15 cellular contexts compared by ENCODE assay signal in genomic region chr10:50613150-50613549, GRCh38. TPM values are rescaled to one million over a fixed set of nuclear protein-coding genes. Genes with fewer than 3 reads are reported as not detected.
A peak's percentile ranks its signal among the peaks of the same experiment; 100 is the strongest.
DNase-seq lines count a peak whose midpoint lies in the region; ATAC-seq and TF ChIP-seq lines count a peak whose summit lies in the region.
"Had no signal": no experiment of that assay in that cellular context is flagged by ENCODE, and none has a peak within 500 bp of the region (broad histone marks: within the 10 kb centered on the region; RNA-seq: fewer than 3 reads in every experiment).

No MANE protein-coding gene starts in this region.

- peak; percentile 47 for ATAC-seq in activated CD8-positive, alpha-beta T cell treated with anti-CD3 and anti-CD28 coated beads for 36 hours
- ATAC-seq in activated CD8-positive, alpha-beta T cell treated with anti-CD3 and anti-CD28 coated beads, Interleukin-2, amount 10 ng/mL, durations not matched to agents 7 days and 5 days: no peak
- peak; percentile 73 for ATAC-seq in HG02642 (IDR thresholded peaks at IDR 0.05; ENCODE audit: poor library complexity, unreplicated experiment)
- ATAC-seq in T-helper 17 cell: no peak
- ATAC-seq: effector memory CD8-positive, alpha-beta T cell had no signal

- no peaks in the 10 kb centered on the region for H3K27me3 ChIP-seq in sigmoid colon
- no peaks in the 10 kb centered on the region for H3K27me3 ChIP-seq in vagina
- H3K27me3 ChIP-seq in tibial nerve: no peaks in the 10 kb centered on the region
- H3K27me3 ChIP-seq: SJSA1 had no signal

- DNase-seq in activated CD8-positive, alpha-beta T cell treated with anti-CD3 and anti-CD28 coated beads for 36 hours: no peak
- no peak for DNase-seq in activated CD8-positive, alpha-beta T cell treated with anti-CD3 and anti-CD28 coated beads, Interleukin-2, amount 10 ng/mL, durations not matched to agents 7 days and 5 days
- DNase-seq in T-helper 17 cell (no peak), type B pancreatic cell (ENCODE audit: extremely low spot score, unreplicated experiment) (no peak), sigmoid colon (no peak), vagina (ENCODE audit: extremely low spot score in 2 of 2) (no peak), tibial nerve (ENCODE audit: low spot score in 2 of 2) (no peak)
- DNase-seq: activated CD4-positive, alpha-beta T cell treated with anti-CD3 and anti-CD28 coated beads, Interleukin-2, amount 50 U/mL, for 1 hour; DND-41; effector memory CD8-positive, alpha-beta T cell; mammary epithelial cell; MM.1S; NCI-H524 treated with DMSO at 0.1 percent for 48 hours had no signal

- no peaks in the 10 kb centered on the region for H3K36me3 Mint-ChIP-seq in activated CD8-positive, alpha-beta T cell treated with anti-CD3 and anti-CD28 coated beads for 36 hours (ENCODE audit: low read depth)
- H3K36me3 Mint-ChIP-seq in activated CD8-positive, alpha-beta T cell treated with anti-CD3 and anti-CD28 coated beads, Interleukin-2, amount 10 ng/mL, durations not matched to agents 7 days and 5 days (ENCODE audit: low read depth): peaks cover 1% of the 10 kb centered on the region
- H3K36me3 Mint-ChIP-seq in T-helper 17 cell (ENCODE audit: low read depth) (peaks cover 3% of the 10 kb centered on the region), type B pancreatic cell (no peaks in the 10 kb centered on the region)

- H3K4me3 ChIP-seq in sigmoid colon (no peak overlapping the region), vagina (no peak overlapping the region), tibial nerve (no peak overlapping the region)
- H3K4me3 ChIP-seq: SJSA1 had no signal

- POLR2A ChIA-PET in activated CD8-positive, alpha-beta T cell treated with anti-CD3 and anti-CD28 coated beads for 36 hours (lab: Charles Lee): interaction anchor here (2.1 kb wide), 1 partner anchor 9 kb away, joined by 7 read pairs; no protein-coding TSS in a partner anchor
- POLR2A ChIA-PET in activated CD8-positive, alpha-beta T cell treated with anti-CD3 and anti-CD28 coated beads, Interleukin-2, amount 10 ng/mL, durations not matched to agents 7 days and 5 days (lab: Charles Lee): no interaction called here

- no peak overlapping the region for H3K27ac Mint-ChIP-seq in activated CD8-positive, alpha-beta T cell treated with anti-CD3 and anti-CD28 coated beads for 36 hours
- no peak overlapping the region for H3K27ac Mint-ChIP-seq in activated CD8-positive, alpha-beta T cell treated with anti-CD3 and anti-CD28 coated beads, Interleukin-2, amount 10 ng/mL, durations not matched to agents 7 days and 5 days
- H3K27ac Mint-ChIP-seq in T-helper 17 cell (peak overlapping the region; percentile 60), type B pancreatic cell (peak overlapping the region; percentile 30)

- H3K27me3 Mint-ChIP-seq in activated CD8-positive, alpha-beta T cell treated with anti-CD3 and anti-CD28 coated beads for 36 hours: no peaks in the 10 kb centered on the region
- no peaks in the 10 kb centered on the region for H3K27me3 Mint-ChIP-seq in activated CD8-positive, alpha-beta T cell treated with anti-CD3 and anti-CD28 coated beads, Interleukin-2, amount 10 ng/mL, durations not matched to agents 7 days and 5 days (ENCODE audit: low read depth)
- H3K27me3 Mint-ChIP-seq in T-helper 17 cell (no peaks in the 10 kb centered on the region), type B pancreatic cell (no peaks in the 10 kb centered on the region)
- H3K27me3 Mint-ChIP-seq: effector memory CD8-positive, alpha-beta T cell had no signal

- peaks cover 32% of the 10 kb centered on the region for H3K4me1 Mint-ChIP-seq in activated CD8-positive, alpha-beta T cell treated with anti-CD3 and anti-CD28 coated beads for 36 hours (ENCODE audit: low read depth)
- H3K4me1 Mint-ChIP-seq in activated CD8-positive, alpha-beta T cell treated with anti-CD3 and anti-CD28 coated beads, Interleukin-2, amount 10 ng/mL, durations not matched to agents 7 days and 5 days (ENCODE audit: low read depth): peaks cover 20% of the 10 kb centered on the region
- H3K4me1 Mint-ChIP-seq in T-helper 17 cell (peaks cover 37% of the 10 kb centered on the region), type B pancreatic cell (ENCODE audit: unreplicated experiment) (peaks cover 34% of the 10 kb centered on the region)

- intact Hi-C loops in activated CD8-positive, alpha-beta T cell treated with anti-CD3 and anti-CD28 coated beads for 36 hours (cut with micrococcal nuclease): no loop called here
- intact Hi-C loops in sigmoid colon (cut with DNase I) (no loop called here), vagina (cut with DNase I) (no loop called here)

- WGBS in sigmoid colon, 2 donors: 75% methylated on average over 2 of the region's 2 CpGs
- 59 to 71% methylated on average over 2 of the region's 2 CpGs for WGBS in tibial nerve, 2 donors

- TF ChIP-seq EP300 in sigmoid colon (IDR thresholded peaks at IDR 0.05) (no peak), tibial nerve (IDR thresholded peaks at IDR 0.05) (no peak)

- H3K27ac ChIP-seq in sigmoid colon: no peak overlapping the region
- no peak overlapping the region for H3K27ac ChIP-seq in vagina
- H3K27ac ChIP-seq in tibial nerve: peak overlapping the region in 2 of 4 donors; percentile 14 to 56
- H3K27ac ChIP-seq: SJSA1 had no signal

- H3K4me1 ChIP-seq in sigmoid colon: peaks cover 0 to 31% (median 26%) of the 10 kb centered on the region in 4 donors
- H3K4me1 ChIP-seq in vagina: peaks cover 24% of the 10 kb centered on the region
- peaks cover 0 to 51% (median under 1%) of the 10 kb centered on the region in 4 donors for H3K4me1 ChIP-seq in tibial nerve
- H3K4me1 ChIP-seq: SJSA1 had no signal

- H3K36me3 ChIP-seq in sigmoid colon (no peaks in the 10 kb centered on the region), vagina (no peaks in the 10 kb centered on the region), tibial nerve (no peaks in the 10 kb centered on the region)
- H3K36me3 ChIP-seq: SJSA1 had no signal

- no peak overlapping the region for H3K4me3 Mint-ChIP-seq in activated CD8-positive, alpha-beta T cell treated with anti-CD3 and anti-CD28 coated beads for 36 hours
- no peak overlapping the region for H3K4me3 Mint-ChIP-seq in activated CD8-positive, alpha-beta T cell treated with anti-CD3 and anti-CD28 coated beads, Interleukin-2, amount 10 ng/mL, durations not matched to agents 7 days and 5 days
- H3K4me3 Mint-ChIP-seq in T-helper 17 cell: no peak overlapping the region
- H3K4me3 Mint-ChIP-seq in type B pancreatic cell: no peak overlapping the region
- H3K4me3 Mint-ChIP-seq: effector memory CD8-positive, alpha-beta T cell had no signal

- no peak for TF ChIP-seq POLR2A in sigmoid colon (IDR thresholded peaks at IDR 0.05)
- no peak for TF ChIP-seq POLR2A in vagina (IDR thresholded peaks at IDR 0.05)
- no peak for TF ChIP-seq POLR2A in tibial nerve (IDR thresholded peaks at IDR 0.05)

- CTCF ChIA-PET in activated CD8-positive, alpha-beta T cell treated with anti-CD3 and anti-CD28 coated beads for 36 hours (lab: Charles Lee): interaction anchor here (1.1 to 2.6 kb wide), 5 partner anchors 8 to 56 kb away, joined by 3 to 11 read pairs (median 4); no protein-coding TSS in a partner anchor
- CTCF ChIA-PET in activated CD8-positive, alpha-beta T cell treated with anti-CD3 and anti-CD28 coated beads, Interleukin-2, amount 10 ng/mL, durations not matched to agents 7 days and 5 days (lab: Charles Lee): interaction anchor here (1.2 to 2.7 kb wide), 3 partner anchors 8 to 60 kb away, joined by 3 to 14 read pairs (median 4); no protein-coding TSS in a partner anchor

- no peak for TF ChIP-seq CTCF in activated CD8-positive, alpha-beta T cell treated with anti-CD3 and anti-CD28 coated beads for 36 hours (IDR thresholded peaks at IDR 0.05)
- no peak for TF ChIP-seq CTCF in type B pancreatic cell (conservative IDR thresholded peaks at IDR 0.05)
- TF ChIP-seq CTCF in sigmoid colon (IDR thresholded peaks at IDR 0.05): no peak
- TF ChIP-seq CTCF in vagina (IDR thresholded peaks at IDR 0.05): no peak
- TF ChIP-seq CTCF in tibial nerve (IDR thresholded peaks at IDR 0.05): no peak

- H3K9me3 ChIP-seq in T-helper 17 cell (ENCODE audit: control insufficient read depth, low read length, poor library complexity, severe bottlenecking): no peaks in the 10 kb centered on the region
- no peaks in the 10 kb centered on the region for H3K9me3 ChIP-seq in sigmoid colon
- H3K9me3 ChIP-seq in vagina: no peaks in the 10 kb centered on the region
- no peaks in the 10 kb centered on the region for H3K9me3 ChIP-seq in tibial nerve
- H3K9me3 ChIP-seq: SJSA1 had no signal

- H3K9me3 Mint-ChIP-seq in activated CD8-positive, alpha-beta T cell treated with anti-CD3 and anti-CD28 coated beads for 36 hours: no peaks in the 10 kb centered on the region
- H3K9me3 Mint-ChIP-seq in activated CD8-positive, alpha-beta T cell treated with anti-CD3 and anti-CD28 coated beads, Interleukin-2, amount 10 ng/mL, durations not matched to agents 7 days and 5 days (ENCODE audit: insufficient read depth): no peaks in the 10 kb centered on the region
- H3K9me3 Mint-ChIP-seq in type B pancreatic cell: no peaks in the 10 kb centered on the region
- H3K9me3 Mint-ChIP-seq: effector memory CD8-positive, alpha-beta T cell had no signal

RNA-seq across cellular contexts. Expression of gene SGMS1, which starts 10.6 kb away (rescaled TPM):
- total RNA-seq in activated CD8-positive, alpha-beta T cell treated with anti-CD3 and anti-CD28 coated beads for 36 hours: 10 to 100 TPM in 1 of 2 experiments, 1 to 10 TPM in 1; 9.0 to 10.6 TPM
- total RNA-seq in activated CD8-positive, alpha-beta T cell treated with anti-CD3 and anti-CD28 coated beads, Interleukin-2, amount 10 ng/mL, durations not matched to agents 7 days and 5 days: 10 to 100 TPM; 14.2 to 16.4 TPM
- 10 to 100 TPM; 45.3 to 51.3 TPM for total RNA-seq in T-helper 17 cell
- 15.1 and 26.9 TPM in 2 replicates for total RNA-seq in type B pancreatic cell (ENCODE audit: low replicate concordance)
- total RNA-seq in sigmoid colon: 10 to 100 TPM; 55.7 to 81.3 (median 62.3) TPM
- polyA plus RNA-seq in sigmoid colon: 1 to 10 TPM; 3.5 to 9.1 (median 3.6) TPM
- 93.8 TPM for total RNA-seq in vagina
- total RNA-seq in tibial nerve: 100 to 1,000 TPM; 107 to 234 (median 134) TPM

Comparison
In these comparisons a context has a peak if more than half of its experiments do, and no peak if none do; other contexts are left out.
1. ATAC-seq: peak in activated CD8-positive, alpha-beta T cell treated with anti-CD3 and anti-CD28 coated beads for 36 hours (single experiment) and HG02642 (single experiment); none in activated CD8-positive, alpha-beta T cell treated with anti-CD3 and anti-CD28 coated beads, Interleukin-2, amount 10 ng/mL, durations not matched to agents 7 days and 5 days (single experiment) and T-helper 17 cell (single experiment).
2. H3K27ac Mint-ChIP-seq: peak in T-helper 17 cell (single experiment) and type B pancreatic cell (single experiment); none in activated CD8-positive, alpha-beta T cell treated with anti-CD3 and anti-CD28 coated beads for 36 hours (single experiment) and activated CD8-positive, alpha-beta T cell treated with anti-CD3 and anti-CD28 coated beads, Interleukin-2, amount 10 ng/mL, durations not matched to agents 7 days and 5 days (single experiment).